ENCODE assay signal across 14 cellular contexts in the genomic region with DNA sequence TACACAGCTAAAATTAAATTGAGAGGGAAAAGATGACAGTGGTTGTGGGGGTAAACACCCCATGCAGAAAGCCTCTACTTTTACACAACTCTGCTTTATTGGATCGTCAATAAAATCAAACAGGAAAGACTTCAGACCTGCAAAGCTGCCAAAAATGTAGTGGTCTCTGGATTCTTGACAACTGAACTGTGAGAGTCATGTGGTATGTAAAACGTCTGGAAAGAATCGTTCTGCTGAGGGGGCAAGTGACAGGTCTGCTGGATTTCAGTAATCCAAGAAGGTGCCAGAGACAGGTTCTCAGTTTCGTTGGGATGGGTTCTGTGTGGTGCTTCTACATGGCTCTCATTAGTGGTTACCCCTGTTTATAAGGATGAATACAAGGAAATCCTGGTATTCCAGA.
DNase-seq lines count a peak whose midpoint lies in the region; ATAC-seq lines count a peak whose summit lies in the region.
"Had no signal": no experiment of that assay in that cellular context is flagged by ENCODE, and none has a peak within 500 bp of the region (broad histone marks: within the 10 kb centered on the region; RNA-seq: fewer than 3 reads in every experiment).

No MANE protein-coding gene starts in this region.

- DNase-seq in EH (ENCODE audit: low read depth) (peak; percentile 89), RPMI7951 (ENCODE audit: low read depth) (peak; percentile 78), fibroblast of peridontal ligament (ENCODE audit: extremely low read depth) (peak; percentile 89), renal cortical epithelial cell (ENCODE audit: low read depth) (peak; percentile 84), left colon (no peak)
- no peak for DNase-seq in stimulated activated naive CD8-positive, alpha-beta T cell treated with anti-CD3 and anti-CD28 coated beads, Interleukin-15, Interleukin-2, amounts not matched to agents 100 U/mL and 50 U/mL, for 24 hours
- DNase-seq: activated T-cell treated with anti-CD3 and anti-CD28 coated beads, Interleukin-2, amount 50 U/mL, for 72 hours; CD8-positive, alpha-beta memory T cell; immature natural killer cell; mucosa of descending colon; NCI-H345; stimulated activated naive CD4-positive, alpha-beta T cell treated with Interleukin-2 at 50 U/mL for 16 hours had no signal

- intact Hi-C loops in left colon (cut with DNase I, micrococcal nuclease) = no loop called here

- ATAC-seq in stimulated activated naive CD8-positive, alpha-beta T cell treated with anti-CD3 and anti-CD28 coated beads, Interleukin-15, Interleukin-2, amounts not matched to agents 100 U/mL and 50 U/mL, for 24 hours = no peak
- ATAC-seq in left colon = no peak
- ATAC-seq in HG02981 (IDR thresholded peaks at IDR 0.05; ENCODE audit: unreplicated experiment) = no peak
- ATAC-seq: activated T-cell treated with anti-CD3 and anti-CD28 coated beads, Interleukin-2, amount 50 U/mL, for 72 hours; gastroesophageal sphincter; mucosa of descending colon had no signal

Comparison
In these comparisons a context has a peak if more than half of its experiments do, and no peak if none do; other contexts are left out.
1. DNase-seq: peak in EH (single experiment), RPMI7951 (single experiment), fibroblast of peridontal ligament (single experiment) and renal cortical epithelial cell (single experiment); none in stimulated activated naive CD8-positive, alpha-beta T cell treated with anti-CD3 and anti-CD28 coated beads, Interleukin-15, Interleukin-2, amounts not matched to agents 100 U/mL and 50 U/mL, for 24 hours (single experiment) and left colon (0 of 2).